Comparison of ENCODE assay signal across 1 cellular context in the genomic region with DNA sequence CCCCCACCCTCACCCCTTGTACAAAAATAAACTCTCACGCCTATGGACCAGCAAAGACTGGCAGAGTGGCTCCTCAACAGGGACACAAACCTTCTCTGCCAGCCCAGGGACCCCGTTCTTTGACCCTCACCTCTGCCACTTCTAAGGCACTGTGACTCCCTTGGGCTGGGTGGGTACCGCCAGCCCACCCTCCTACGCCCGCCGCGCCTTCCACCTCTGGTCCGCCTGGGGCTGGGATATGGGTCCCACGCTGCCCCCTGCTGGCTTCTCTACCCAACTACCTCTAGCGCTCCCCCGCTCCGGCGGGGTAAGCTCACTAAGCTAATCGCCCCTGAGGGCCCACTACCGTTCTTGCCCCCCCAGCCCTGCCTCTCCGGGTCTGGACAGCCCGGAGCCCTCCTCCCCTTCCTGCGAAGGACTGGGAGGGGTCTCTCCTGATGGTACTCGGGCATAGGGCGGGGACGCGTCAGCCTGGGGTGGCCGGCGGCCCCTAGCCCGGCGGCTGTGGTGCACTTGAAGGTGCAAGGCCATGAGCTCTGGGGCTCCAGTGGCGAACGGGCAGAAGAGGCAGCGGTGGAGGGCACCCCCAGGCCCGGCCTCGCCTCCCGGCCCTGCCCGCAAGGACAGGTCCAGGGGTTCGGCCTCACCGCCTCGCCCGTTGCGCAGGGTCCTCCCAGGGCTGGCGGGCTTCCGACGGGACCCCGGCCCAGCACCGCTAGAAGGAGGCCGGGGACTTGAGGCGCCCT.
TF ChIP-seq lines count a peak whose summit lies in the region.

No MANE protein-coding gene starts in this region.

TF ChIP-seq in HepG2, 621 proteins besides CTCF, POLR2A, EP300 and RAD21 (continues in another document):
- TF ChIP-seq REPIN1 (CRISPR knock-in tag; IDR thresholded peaks at IDR 0.05; ENCODE audit: borderline replicate concordance, low read depth) (peak; percentile 52; the same call in 1 of the 2 replicates), SMC3 (IDR thresholded peaks at IDR 0.05; ENCODE audit: low read length) (peak; percentile 22; the same call in 1 of the 2 replicates), BORCS8-MEF2B (CRISPR knock-in tag; IDR thresholded peaks at IDR 0.05) (peak; percentile 23; the same call in 1 of the 2 replicates), ISX (CRISPR knock-in tag; conservative IDR thresholded peaks at IDR 0.05) (no peak), ZMYM2 (CRISPR knock-in tag; IDR thresholded peaks at IDR 0.05) (peak; percentile 60; the same call in 1 of the 2 replicates), ZNF225 (CRISPR knock-in tag; IDR thresholded peaks at IDR 0.05) (0 out of 2 replicates have a peak, but pooled peaks have one; percentile 17), MYNN (CRISPR knock-in tag; IDR thresholded peaks at IDR 0.05; ENCODE audit: low read depth) (no peak), ZNF563 (CRISPR knock-in tag; IDR thresholded peaks at IDR 0.05) (0 out of 2 replicates have a peak, but pooled peaks have one; percentile 19), ZNF598 (CRISPR knock-in tag; IDR thresholded peaks at IDR 0.05; ENCODE audit: borderline replicate concordance) (0 out of 2 replicates have a peak, but pooled peaks have one; percentile 34), GABPB1 (CRISPR knock-in tag; IDR thresholded peaks at IDR 0.05) (peak; percentile 37; the same call in 1 of the 2 replicates), ZNF615 (CRISPR knock-in tag; IDR thresholded peaks at IDR 0.05; ENCODE audit: borderline replicate concordance) (no peak), ZSCAN25 (CRISPR knock-in tag; IDR thresholded peaks at IDR 0.05) (peak; percentile 22; the same call in 1 of the 2 replicates), CBX1 (IDR thresholded peaks at IDR 0.05; ENCODE audit: low read depth) (peak; percentile 58), HNRNPLL (IDR thresholded peaks at IDR 0.05; ENCODE audit: low read depth, low read length, poor library complexity, severe bottlenecking) (peak; percentile 32), AHR (CRISPR knock-in tag; IDR thresholded peaks at IDR 0.05) (no peak), LCORL (IDR thresholded peaks at IDR 0.05) (no peak), LCORL (CRISPR knock-in tag; IDR thresholded peaks at IDR 0.05) (0 out of 2 replicates have a peak, but pooled peaks have one; percentile 11), ZNF749 (CRISPR knock-in tag; IDR thresholded peaks at IDR 0.05; ENCODE audit: borderline replicate concordance) (no peak), WIZ (CRISPR knock-in tag; IDR thresholded peaks at IDR 0.05) (0 out of 2 replicates have a peak, but pooled peaks have one; percentile 73), FOXC1 (CRISPR knock-in tag; IDR thresholded peaks at IDR 0.05; ENCODE audit: borderline replicate concordance) (peak; percentile 63; the same call in 1 of the 2 replicates), RXRA (CRISPR knock-in tag; IDR thresholded peaks at IDR 0.05) (peak; percentile 32; the same call in 1 of the 2 replicates), RAD51 (IDR thresholded peaks at IDR 0.05; ENCODE audit: borderline replicate concordance) (no peak), RBM22 (optimal IDR thresholded peaks at IDR 0.05; ENCODE audit: low read length) (peak; percentile 89), ZBTB7B (CRISPR knock-in tag; IDR thresholded peaks at IDR 0.05) (peak; percentile 43), NONO (IDR thresholded peaks at IDR 0.05) (no peak), NONO (CRISPR knock-in tag; conservative IDR thresholded peaks at IDR 0.05) (peak; percentile 83), ZNF547 (CRISPR knock-in tag; IDR thresholded peaks at IDR 0.05) (0 out of 2 replicates have a peak, but pooled peaks have one; percentile 54), ZNF17 (CRISPR knock-in tag; IDR thresholded peaks at IDR 0.05) (no peak), ZNF75D (CRISPR knock-in tag; IDR thresholded peaks at IDR 0.05; ENCODE audit: borderline replicate concordance) (0 out of 2 replicates have a peak, but pooled peaks have one; percentile 33), ZNF768 (CRISPR knock-in tag; IDR thresholded peaks at IDR 0.05) (peak; percentile 75; the same call in 1 of the 2 replicates), MTA1 (CRISPR knock-in tag; IDR thresholded peaks at IDR 0.05; ENCODE audit: borderline replicate concordance) (peak; percentile 50; the same call in 1 of the 2 replicates), AGO1 (IDR thresholded peaks at IDR 0.05; ENCODE audit: low read depth, low read length, poor library complexity, severe bottlenecking) (peak; percentile 90), ZNF589 (CRISPR knock-in tag; conservative IDR thresholded peaks at IDR 0.05) (0 out of 2 replicates have a peak, but pooled peaks have one; percentile 38), ARHGAP35 (CRISPR knock-in tag; IDR thresholded peaks at IDR 0.05; ENCODE audit: borderline replicate concordance) (0 out of 2 replicates have a peak, but pooled peaks have one; percentile 41), ZNF451 (CRISPR knock-in tag; IDR thresholded peaks at IDR 0.05) (no peak; the same call in 1 of the 2 replicates), ZNF839 (CRISPR knock-in tag; IDR thresholded peaks at IDR 0.05; ENCODE audit: borderline replicate concordance) (no peak), DNMT1 (CRISPR knock-in tag; IDR thresholded peaks at IDR 0.05) (0 out of 2 replicates have a peak, but pooled peaks have one; percentile 28), HOXA3 (CRISPR knock-in tag; IDR thresholded peaks at IDR 0.05) (peak; percentile 72), ZNF883 (CRISPR knock-in tag; IDR thresholded peaks at IDR 0.05; ENCODE audit: not compliant biosample characterization) (peak; percentile 56), ZNF33B (CRISPR knock-in tag; IDR thresholded peaks at IDR 0.05) (0 out of 2 replicates have a peak, but pooled peaks have one; percentile 38), ZNF546 (CRISPR knock-in tag; conservative IDR thresholded peaks at IDR 0.05) (0 out of 2 replicates have a peak, but pooled peaks have one; percentile 65), XRCC5 (optimal IDR thresholded peaks at IDR 0.05; ENCODE audit: low read length) (peak; percentile 25)
- TF ChIP-seq, protein P1, sequence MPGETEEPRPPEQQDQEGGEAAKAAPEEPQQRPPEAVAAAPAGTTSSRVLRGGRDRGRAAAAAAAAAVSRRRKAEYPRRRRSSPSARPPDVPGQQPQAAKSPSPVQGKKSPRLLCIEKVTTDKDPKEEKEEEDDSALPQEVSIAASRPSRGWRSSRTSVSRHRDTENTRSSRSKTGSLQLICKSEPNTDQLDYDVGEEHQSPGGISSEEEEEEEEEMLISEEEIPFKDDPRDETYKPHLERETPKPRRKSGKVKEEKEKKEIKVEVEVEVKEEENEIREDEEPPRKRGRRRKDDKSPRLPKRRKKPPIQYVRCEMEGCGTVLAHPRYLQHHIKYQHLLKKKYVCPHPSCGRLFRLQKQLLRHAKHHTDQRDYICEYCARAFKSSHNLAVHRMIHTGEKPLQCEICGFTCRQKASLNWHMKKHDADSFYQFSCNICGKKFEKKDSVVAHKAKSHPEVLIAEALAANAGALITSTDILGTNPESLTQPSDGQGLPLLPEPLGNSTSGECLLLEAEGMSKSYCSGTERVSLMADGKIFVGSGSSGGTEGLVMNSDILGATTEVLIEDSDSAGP (CRISPR knock-in tag; IDR thresholded peaks at IDR 0.05; ENCODE audit: borderline replicate concordance) = peak; percentile 78; the same call in 1 of the 2 replicates
- TF ChIP-seq, protein P2, sequence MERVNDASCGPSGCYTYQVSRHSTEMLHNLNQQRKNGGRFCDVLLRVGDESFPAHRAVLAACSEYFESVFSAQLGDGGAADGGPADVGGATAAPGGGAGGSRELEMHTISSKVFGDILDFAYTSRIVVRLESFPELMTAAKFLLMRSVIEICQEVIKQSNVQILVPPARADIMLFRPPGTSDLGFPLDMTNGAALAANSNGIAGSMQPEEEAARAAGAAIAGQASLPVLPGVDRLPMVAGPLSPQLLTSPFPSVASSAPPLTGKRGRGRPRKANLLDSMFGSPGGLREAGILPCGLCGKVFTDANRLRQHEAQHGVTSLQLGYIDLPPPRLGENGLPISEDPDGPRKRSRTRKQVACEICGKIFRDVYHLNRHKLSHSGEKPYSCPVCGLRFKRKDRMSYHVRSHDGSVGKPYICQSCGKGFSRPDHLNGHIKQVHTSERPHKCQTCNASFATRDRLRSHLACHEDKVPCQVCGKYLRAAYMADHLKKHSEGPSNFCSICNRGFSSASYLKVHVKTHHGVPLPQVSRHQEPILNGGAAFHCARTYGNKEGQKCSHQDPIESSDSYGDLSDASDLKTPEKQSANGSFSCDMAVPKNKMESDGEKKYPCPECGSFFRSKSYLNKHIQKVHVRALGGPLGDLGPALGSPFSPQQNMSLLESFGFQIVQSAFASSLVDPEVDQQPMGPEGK (CRISPR knock-in tag; IDR thresholded peaks at IDR 0.05) = peak; percentile 61
- TF ChIP-seq, protein P3, sequence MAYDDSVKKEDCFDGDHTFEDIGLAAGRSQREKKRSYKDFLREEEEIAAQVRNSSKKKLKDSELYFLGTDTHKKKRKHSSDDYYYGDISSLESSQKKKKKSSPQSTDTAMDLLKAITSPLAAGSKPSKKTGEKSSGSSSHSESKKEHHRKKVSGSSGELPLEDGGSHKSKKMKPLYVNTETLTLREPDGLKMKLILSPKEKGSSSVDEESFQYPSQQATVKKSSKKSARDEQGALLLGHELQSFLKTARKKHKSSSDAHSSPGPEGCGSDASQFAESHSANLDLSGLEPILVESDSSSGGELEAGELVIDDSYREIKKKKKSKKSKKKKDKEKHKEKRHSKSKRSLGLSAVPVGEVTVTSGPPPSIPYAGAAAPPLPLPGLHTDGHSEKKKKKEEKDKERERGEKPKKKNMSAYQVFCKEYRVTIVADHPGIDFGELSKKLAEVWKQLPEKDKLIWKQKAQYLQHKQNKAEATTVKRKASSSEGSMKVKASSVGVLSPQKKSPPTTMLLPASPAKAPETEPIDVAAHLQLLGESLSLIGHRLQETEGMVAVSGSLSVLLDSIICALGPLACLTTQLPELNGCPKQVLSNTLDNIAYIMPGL (CRISPR knock-in tag; IDR thresholded peaks at IDR 0.05; ENCODE audit: borderline replicate concordance in 1 of 2, low read depth in 1 of 2) = peak; percentile 56; a peak in 2 of 4 replicates
- TF ChIP-seq, protein P4, sequence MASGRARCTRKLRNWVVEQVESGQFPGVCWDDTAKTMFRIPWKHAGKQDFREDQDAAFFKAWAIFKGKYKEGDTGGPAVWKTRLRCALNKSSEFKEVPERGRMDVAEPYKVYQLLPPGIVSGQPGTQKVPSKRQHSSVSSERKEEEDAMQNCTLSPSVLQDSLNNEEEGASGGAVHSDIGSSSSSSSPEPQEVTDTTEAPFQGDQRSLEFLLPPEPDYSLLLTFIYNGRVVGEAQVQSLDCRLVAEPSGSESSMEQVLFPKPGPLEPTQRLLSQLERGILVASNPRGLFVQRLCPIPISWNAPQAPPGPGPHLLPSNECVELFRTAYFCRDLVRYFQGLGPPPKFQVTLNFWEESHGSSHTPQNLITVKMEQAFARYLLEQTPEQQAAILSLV (CRISPR knock-in tag; IDR thresholded peaks at IDR 0.05; ENCODE audit: borderline replicate concordance) = 0 out of 2 replicates have a peak, but pooled peaks have one; percentile 63
- TF ChIP-seq, protein P5, sequence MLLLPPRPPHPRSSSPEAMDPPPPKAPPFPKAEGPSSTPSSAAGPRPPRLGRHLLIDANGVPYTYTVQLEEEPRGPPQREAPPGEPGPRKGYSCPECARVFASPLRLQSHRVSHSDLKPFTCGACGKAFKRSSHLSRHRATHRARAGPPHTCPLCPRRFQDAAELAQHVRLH (CRISPR knock-in tag; IDR thresholded peaks at IDR 0.05; ENCODE audit: borderline replicate concordance, low read depth) = peak; percentile 79; the same call in 1 of the 2 replicates
- TF ChIP-seq, protein P6, sequence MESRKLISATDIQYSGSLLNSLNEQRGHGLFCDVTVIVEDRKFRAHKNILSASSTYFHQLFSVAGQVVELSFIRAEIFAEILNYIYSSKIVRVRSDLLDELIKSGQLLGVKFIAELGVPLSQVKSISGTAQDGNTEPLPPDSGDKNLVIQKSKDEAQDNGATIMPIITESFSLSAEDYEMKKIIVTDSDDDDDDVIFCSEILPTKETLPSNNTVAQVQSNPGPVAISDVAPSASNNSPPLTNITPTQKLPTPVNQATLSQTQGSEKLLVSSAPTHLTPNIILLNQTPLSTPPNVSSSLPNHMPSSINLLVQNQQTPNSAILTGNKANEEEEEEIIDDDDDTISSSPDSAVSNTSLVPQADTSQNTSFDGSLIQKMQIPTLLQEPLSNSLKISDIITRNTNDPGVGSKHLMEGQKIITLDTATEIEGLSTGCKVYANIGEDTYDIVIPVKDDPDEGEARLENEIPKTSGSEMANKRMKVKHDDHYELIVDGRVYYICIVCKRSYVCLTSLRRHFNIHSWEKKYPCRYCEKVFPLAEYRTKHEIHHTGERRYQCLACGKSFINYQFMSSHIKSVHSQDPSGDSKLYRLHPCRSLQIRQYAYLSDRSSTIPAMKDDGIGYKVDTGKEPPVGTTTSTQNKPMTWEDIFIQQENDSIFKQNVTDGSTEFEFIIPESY (CRISPR knock-in tag; IDR thresholded peaks at IDR 0.05) = peak; percentile 100
- TF ChIP-seq, protein P7, sequence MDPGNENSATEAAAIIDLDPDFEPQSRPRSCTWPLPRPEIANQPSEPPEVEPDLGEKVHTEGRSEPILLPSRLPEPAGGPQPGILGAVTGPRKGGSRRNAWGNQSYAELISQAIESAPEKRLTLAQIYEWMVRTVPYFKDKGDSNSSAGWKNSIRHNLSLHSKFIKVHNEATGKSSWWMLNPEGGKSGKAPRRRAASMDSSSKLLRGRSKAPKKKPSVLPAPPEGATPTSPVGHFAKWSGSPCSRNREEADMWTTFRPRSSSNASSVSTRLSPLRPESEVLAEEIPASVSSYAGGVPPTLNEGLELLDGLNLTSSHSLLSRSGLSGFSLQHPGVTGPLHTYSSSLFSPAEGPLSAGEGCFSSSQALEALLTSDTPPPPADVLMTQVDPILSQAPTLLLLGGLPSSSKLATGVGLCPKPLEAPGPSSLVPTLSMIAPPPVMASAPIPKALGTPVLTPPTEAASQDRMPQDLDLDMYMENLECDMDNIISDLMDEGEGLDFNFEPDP (CRISPR knock-in tag; conservative IDR thresholded peaks at IDR 0.05) = peak; percentile 89; the same call in 1 of the 2 replicates
- TF ChIP-seq, protein P8, sequence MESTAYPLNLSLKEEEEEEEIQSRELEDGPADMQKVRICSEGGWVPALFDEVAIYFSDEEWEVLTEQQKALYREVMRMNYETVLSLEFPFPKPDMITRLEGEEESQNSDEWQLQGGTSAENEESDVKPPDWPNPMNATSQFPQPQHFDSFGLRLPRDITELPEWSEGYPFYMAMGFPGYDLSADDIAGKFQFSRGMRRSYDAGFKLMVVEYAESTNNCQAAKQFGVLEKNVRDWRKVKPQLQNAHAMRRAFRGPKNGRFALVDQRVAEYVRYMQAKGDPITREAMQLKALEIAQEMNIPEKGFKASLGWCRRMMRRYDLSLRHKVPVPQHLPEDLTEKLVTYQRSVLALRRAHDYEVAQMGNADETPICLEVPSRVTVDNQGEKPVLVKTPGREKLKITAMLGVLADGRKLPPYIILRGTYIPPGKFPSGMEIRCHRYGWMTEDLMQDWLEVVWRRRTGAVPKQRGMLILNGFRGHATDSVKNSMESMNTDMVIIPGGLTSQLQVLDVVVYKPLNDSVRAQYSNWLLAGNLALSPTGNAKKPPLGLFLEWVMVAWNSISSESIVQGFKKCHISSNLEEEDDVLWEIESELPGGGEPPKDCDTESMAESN (CRISPR knock-in tag; conservative IDR thresholded peaks at IDR 0.05) = no peak
